Comparison of ENCODE assay signal across 10 cellular contexts in the genomic region with DNA sequence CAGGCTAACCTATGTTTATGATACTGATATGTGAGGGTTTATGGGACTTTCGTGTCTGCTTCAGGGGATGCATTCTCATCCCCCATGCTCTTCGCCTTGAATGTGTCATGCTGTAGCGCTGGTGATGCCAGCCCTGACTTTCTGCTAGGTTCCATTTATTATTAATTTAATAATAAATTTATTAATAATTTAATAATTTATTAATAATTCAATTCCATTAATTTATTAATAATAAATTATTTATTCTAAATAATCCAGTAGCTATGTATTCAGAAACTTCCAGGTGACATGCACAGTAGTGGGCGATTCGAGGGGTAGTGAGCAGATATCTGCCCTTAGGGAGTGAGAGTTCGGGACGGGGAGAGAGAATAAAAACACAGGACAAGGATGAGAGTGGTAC. TPM values are rescaled to one million over a fixed set of nuclear protein-coding genes. Genes with fewer than 3 reads are reported as not detected.
"Had no signal": no experiment of that assay in that cellular context is flagged by ENCODE, and none has a peak within 500 bp of the region (broad histone marks: within the 10 kb centered on the region; RNA-seq: fewer than 3 reads in every experiment).

No MANE protein-coding gene starts in this region.

- ATAC-seq: GM23338, HCT116 had no signal

- H3K4me1 ChIP-seq: HAP-1 had no signal

- H3K4me3 ChIP-seq: GM23248, GM23338, HAP-1 had no signal

- H3K9me3 ChIP-seq: HAP-1 had no signal

- DNase-seq: GM23248, GOT3, H7, H9, HCEC 1CT, HFFc6 had no signal

- H3K4me3 Mint-ChIP-seq: GM23338, H9, HFFc6 had no signal

- H3K4me1 Mint-ChIP-seq: GM23338 had no signal

- H3K27ac ChIP-seq: GM23248 had no signal

- H3K36me3 ChIP-seq: HAP-1 had no signal

- H3K27ac Mint-ChIP-seq: GM23338, H9, HFFc6 had no signal

- H3K9me3 Mint-ChIP-seq: H9 had no signal

RNA-seq across cellular contexts. Expression of gene SHISA6, which starts 49.8 kb away (rescaled TPM):
- total RNA-seq: GM23248, H4, HFFc6 had no signal
